10 cellular contexts compared by ENCODE assay signal in genomic region chr1:204307334-204307883, GRCh38. TPM values are rescaled to one million over a fixed set of nuclear protein-coding genes. Genes with fewer than 3 reads are reported as not detected.
DNase-seq lines count a peak whose midpoint lies in the region; ATAC-seq and TF ChIP-seq lines count a peak whose summit lies in the region.
"Had no signal": no experiment of that assay in that cellular context is flagged by ENCODE, and none has a peak within 500 bp of the region (broad histone marks: within the 10 kb centered on the region; RNA-seq: fewer than 3 reads in every experiment).

No MANE protein-coding gene starts in this region.

- no peaks in the 10 kb centered on the region for H3K27me3 ChIP-seq in muscle layer of colon (ENCODE audit: control insufficient read depth in 1 of 2, insufficient read depth in 2 of 2, low read length in 2 of 2)

- H3K4me1 ChIP-seq in muscle layer of colon (ENCODE audit: insufficient read depth, low read length), result peaks cover 6% of the 10 kb centered on the region

- H3K36me3 ChIP-seq in muscle layer of colon (ENCODE audit: insufficient read depth, low read length), result no peaks in the 10 kb centered on the region

- no peak overlapping the region for H3K9ac ChIP-seq in muscle layer of colon (ENCODE audit: low read length)

- H3K36me3 Mint-ChIP-seq in endothelial cell (ENCODE audit: low read depth, unreplicated experiment), result no peaks in the 10 kb centered on the region

- no peak for TF ChIP-seq CTCF in endothelial cell (IDR thresholded peaks at IDR 0.05; ENCODE audit: unreplicated experiment)
- no peak for TF ChIP-seq CTCF in GM20000 (IDR thresholded peaks at IDR 0.05; ENCODE audit: extremely low read depth, missing control alignments)

- H3K27me3 Mint-ChIP-seq in endothelial cell (ENCODE audit: unreplicated experiment), result peaks cover 2% of the 10 kb centered on the region

- H3K4me1 Mint-ChIP-seq in endothelial cell (ENCODE audit: unreplicated experiment), result peaks cover 30% of the 10 kb centered on the region

- no peak overlapping the region for H3K27ac Mint-ChIP-seq in endothelial cell (ENCODE audit: unreplicated experiment)

- peak overlapping the region; percentile 2 to 18 for H3K4me3 ChIP-seq in muscle layer of colon (ENCODE audit: low read depth in 1 of 2, low read length in 2 of 2)

- no peaks in the 10 kb centered on the region for H3K9me3 Mint-ChIP-seq in endothelial cell (ENCODE audit: unreplicated experiment)

- H3K9me3 ChIP-seq in muscle layer of colon (ENCODE audit: low read length), result no peaks in the 10 kb centered on the region

- ATAC-seq in HG03095 (IDR thresholded peaks at IDR 0.05; ENCODE audit: unreplicated experiment) (no peak), GM18519 (IDR thresholded peaks at IDR 0.05; ENCODE audit: low FRiP score, unreplicated experiment) (no peak), GM19455 (IDR thresholded peaks at IDR 0.05; ENCODE audit: unreplicated experiment) (no peak)

- H3K27ac ChIP-seq in muscle layer of colon (ENCODE audit: low read depth, low read length), result no peak overlapping the region

- peak; percentile 56 for DNase-seq in AG08395 (ENCODE audit: low spot score)
- peak; percentile 51 for DNase-seq in NCI-H128 (lab: John Stamatoyannopoulos, UW; ENCODE audit: unreplicated experiment)
- peak; percentile 15 for DNase-seq in endothelial cell (ENCODE audit: low spot score)
- DNase-seq in GM20000 (ENCODE audit: low spot score), result no peak
- DNase-seq: retina had no signal

- H3K4me3 Mint-ChIP-seq in endothelial cell (ENCODE audit: unreplicated experiment), result no peak overlapping the region

RNA-seq across cellular contexts. Expression of gene PLEKHA6, which starts 52.3 kb away (rescaled TPM):
- total RNA-seq in endothelial cell (ENCODE audit: unreplicated experiment), result 3.7 TPM
- total RNA-seq: G401 had no signal
